In genomic region chr12:105671720-105672119, GRCh38 we compare ENCODE assay signal across 23 cellular contexts.
A peak's percentile ranks its signal among the peaks of the same experiment; 100 is the strongest.
DNase-seq lines count a peak whose midpoint lies in the region; ATAC-seq and TF ChIP-seq lines count a peak whose summit lies in the region.
"Had no signal": no experiment of that assay in that cellular context is flagged by ENCODE, and none has a peak within 500 bp of the region (broad histone marks: within the 10 kb centered on the region; RNA-seq: fewer than 3 reads in every experiment).

No MANE protein-coding gene starts in this region.

- H3K4ac ChIP-seq in H9 (ENCODE audit: low read depth, low read length), result no peak overlapping the region

- H3K4me3 ChIP-seq in AG04449 (ENCODE audit: low read depth, low read length), result no peak overlapping the region
- H3K4me3 ChIP-seq in esophagus muscularis mucosa, result no peak overlapping the region
- H3K4me3 ChIP-seq in prostate gland, result no peak overlapping the region
- no peak overlapping the region for H3K4me3 ChIP-seq in foreskin fibroblast (ENCODE audit: low read depth in 1 of 2, low read length in 2 of 2)
- no peak overlapping the region for H3K4me3 ChIP-seq in smooth muscle cell
- H3K4me3 ChIP-seq: adrenal gland, GM12878, spleen had no signal

- TF ChIP-seq CTCF in AG04449 (IDR thresholded peaks at IDR 0.05; ENCODE audit: insufficient read depth, low read length, missing control alignments), result no peak
- TF ChIP-seq CTCF in esophagus muscularis mucosa (IDR thresholded peaks at IDR 0.05), result no peak
- TF ChIP-seq CTCF in prostate gland (IDR thresholded peaks at IDR 0.05), result no peak
- TF ChIP-seq CTCF in foreskin fibroblast (IDR thresholded peaks at IDR 0.05; ENCODE audit: low read depth, low read length), result no peak
- TF ChIP-seq CTCF in H9 (conservative IDR thresholded peaks at IDR 0.05), result no peak
- TF ChIP-seq CTCF in smooth muscle cell (IDR thresholded peaks at IDR 0.05; ENCODE audit: borderline replicate concordance, insufficient read depth, poor library complexity, severe bottlenecking), result no peak

- no peaks in the 10 kb centered on the region; a peak in 1 of 7 replicates for H3K36me3 Mint-ChIP-seq in H9 (ENCODE audit: insufficient read depth in 1 of 3, low read depth in 3 of 3)
- H3K36me3 Mint-ChIP-seq: CD4-positive, CD25-positive, alpha-beta regulatory T cell had no signal

- peaks cover 0 to 2% of the 10 kb centered on the region in 2 experiments; a peak in 1 of 4 replicates for H3K4me1 Mint-ChIP-seq in H9
- H3K4me1 Mint-ChIP-seq: CD4-positive, CD25-positive, alpha-beta regulatory T cell had no signal

- intact Hi-C loops in esophagus muscularis mucosa (cut with DNase I) (no loop called here), prostate gland (cut with DNase I) (no loop called here)

- no peaks in the 10 kb centered on the region for H3K79me1 ChIP-seq in H9 (ENCODE audit: insufficient read depth, low read depth, low read length, poor library complexity, severe bottlenecking)

- no peak overlapping the region for H2BK120ac ChIP-seq in H9 (ENCODE audit: low read depth, low read length, poor library complexity, severe bottlenecking)

- no peak overlapping the region for H2BK15ac ChIP-seq in H9 (ENCODE audit: low read depth, low read length)

- no peak for TF ChIP-seq POLR2A in esophagus muscularis mucosa (IDR thresholded peaks at IDR 0.05; ENCODE audit: low read depth)
- TF ChIP-seq POLR2A in prostate gland (IDR thresholded peaks at IDR 0.05), result no peak

- no peak overlapping the region for H3K4me3 Mint-ChIP-seq in H9
- H3K4me3 Mint-ChIP-seq: CD4-positive, CD25-positive, alpha-beta regulatory T cell; dendritic cell treated with granulocyte-macrophage colony-stimulating factor and Interleukin-4, amounts not matched to agents 40 ng/mL and 50 ng/mL, for 4 days; T-helper 1 cell treated with Interleukin-12 subunit alpha and Interleukin-12 subunit beta and Interleukin-4 antibody, amounts not matched to agents 30 μg/mL and 1 μg/mL, for 36 hours had no signal

- H3K23me2 ChIP-seq in H9 (ENCODE audit: insufficient read length, low read depth, low read length, poor library complexity, severe bottlenecking), result no peaks in the 10 kb centered on the region

- H3K27me3 Mint-ChIP-seq in H9 (ENCODE audit: low read depth), result peaks cover 2% of the 10 kb centered on the region; the same call in 1 of the 2 replicates
- H3K27me3 Mint-ChIP-seq: CD4-positive, CD25-positive, alpha-beta regulatory T cell; dendritic cell treated with granulocyte-macrophage colony-stimulating factor and Interleukin-4, amounts not matched to agents 40 ng/mL and 50 ng/mL, for 4 days had no signal

- no peak overlapping the region for H3K27ac Mint-ChIP-seq in H9
- H3K27ac Mint-ChIP-seq: CD4-positive, CD25-positive, alpha-beta regulatory T cell; dendritic cell treated with granulocyte-macrophage colony-stimulating factor and Interleukin-4, amounts not matched to agents 40 ng/mL and 50 ng/mL, for 4 days; T-helper 1 cell treated with Interleukin-12 subunit alpha and Interleukin-12 subunit beta and Interleukin-4 antibody, amounts not matched to agents 30 μg/mL and 1 μg/mL, for 36 hours had no signal

- POLR2A ChIA-PET in AG04449 (lab: Yijun Ruan, JAX), result no interaction called here

- no peaks in the 10 kb centered on the region for H3F3A ChIP-seq in smooth muscle cell (ENCODE audit: low read depth)

- H3K4me1 ChIP-seq in esophagus muscularis mucosa, result peaks cover 23 to 44% (median 41%) of the 10 kb centered on the region in 4 donors
- peaks cover 4% of the 10 kb centered on the region for H3K4me1 ChIP-seq in prostate gland (replicated peaks)
- H3K4me1 ChIP-seq in H9 (ENCODE audit: insufficient read depth, low read length), result no peaks in the 10 kb centered on the region
- H3K4me1 ChIP-seq in smooth muscle cell (ENCODE audit: low read depth), result no peaks in the 10 kb centered on the region

- DNase-seq in AG04449 (ENCODE audit: low read depth, low spot score) (peak; percentile 88), GM04504 (ENCODE audit: low read depth) (peak; percentile 62), esophagus muscularis mucosa (ENCODE audit: extremely low spot score) (no peak), prostate gland (ENCODE audit: low spot score) (no peak), foreskin fibroblast (no peak), H9 (no peak), smooth muscle cell (lab: John Stamatoyannopoulos, UW; ENCODE audit: unreplicated experiment) (no peak)
- DNase-seq: activated CD4-positive, alpha-beta T cell treated with anti-CD3 and anti-CD28 coated beads, Interleukin-2, amount 50 U/mL, for 1 hour; activated effector memory CD4-positive, alpha-beta T cell treated with anti-CD3 and anti-CD28 coated beads, Interleukin-2, amount 50 U/mL, for 16 hours; CD4-positive, CD25-positive, alpha-beta regulatory T cell; MV-4-11; NCI-H1930; NCI-H2227 treated with DMSO at 0.1 percent for 48 hours; OCI-M1; spleen; stimulated activated CD4-positive, alpha-beta T cell treated with anti-CD3 and anti-CD28 coated beads, Interleukin-4, amount 100 ng/mL, for 4 hours had no signal

- no peak for TF ChIP-seq EP300 in esophagus muscularis mucosa (IDR thresholded peaks at IDR 0.05)

- H3K4me2 ChIP-seq in H9 (ENCODE audit: insufficient read depth, insufficient read length, low read length) (no peak overlapping the region), smooth muscle cell (no peak overlapping the region)
- H3K4me2 ChIP-seq: KMS-11 had no signal

- CTCF ChIA-PET in AG04449 (lab: Yijun Ruan, JAX), result interaction anchor here (0.7 to 1.6 kb wide), 3 partner anchors 34 to 552 kb away, joined by 3 to 5 read pairs (median 4); no protein-coding TSS in a partner anchor

- H3K23ac ChIP-seq in H9 (ENCODE audit: insufficient read length, low read depth, low read length), result no peak overlapping the region

- H3K56ac ChIP-seq in H9 (ENCODE audit: insufficient read length, low read depth, low read length), result no peak overlapping the region

- H3K14ac ChIP-seq in H9 (ENCODE audit: insufficient read depth, low read length), result no peak overlapping the region

- H4K91ac ChIP-seq in H9 (ENCODE audit: insufficient read length, low read depth, low read length), result no peak overlapping the region

- no peaks in the 10 kb centered on the region for H3K36me3 ChIP-seq in esophagus muscularis mucosa
- H3K36me3 ChIP-seq in prostate gland, result no peaks in the 10 kb centered on the region
- no peaks in the 10 kb centered on the region for H3K36me3 ChIP-seq in smooth muscle cell (ENCODE audit: low read depth)
- H3K36me3 ChIP-seq: adrenal gland, spleen had no signal

- WGBS in esophagus muscularis mucosa, result 75% methylated on average over 2 of the region's 2 CpGs
- 43% methylated on average over 2 of the region's 2 CpGs for WGBS in prostate gland
- no CpG with 5 or more reads among the region's 2 CpGs for WGBS in H9 (ENCODE audit: extremely low coverage, insufficient read length, low lambda C conversion rate)
- WGBS in smooth muscle cell (ENCODE audit: low lambda C conversion rate), result 85% methylated on average over 2 of the region's 2 CpGs

- no peaks in the 10 kb centered on the region; a peak in 1 of 5 replicates for H3K9me3 Mint-ChIP-seq in H9

- H3K79me2 ChIP-seq in H9 (ENCODE audit: insufficient read depth, low read length), result no peaks in the 10 kb centered on the region
- no peaks in the 10 kb centered on the region for H3K79me2 ChIP-seq in smooth muscle cell (ENCODE audit: low read depth)

- H2BK20ac ChIP-seq in H9 (ENCODE audit: low read depth, low read length, poor library complexity, severe bottlenecking), result no peak overlapping the region

- no peak overlapping the region for H4K8ac ChIP-seq in H9 (replicated peaks; ENCODE audit: insufficient read length, low read depth, low read length)

- H3K27me3 ChIP-seq in esophagus muscularis mucosa, result no peaks in the 10 kb centered on the region
- no peaks in the 10 kb centered on the region for H3K27me3 ChIP-seq in prostate gland (replicated peaks; ENCODE audit: insufficient read depth)
- H3K27me3 ChIP-seq in H9 (ENCODE audit: insufficient read depth, low read length), result no peaks in the 10 kb centered on the region
- no peaks in the 10 kb centered on the region for H3K27me3 ChIP-seq in smooth muscle cell (ENCODE audit: low read depth)
- H3K27me3 ChIP-seq: adrenal gland, spleen had no signal

- no peak for ATAC-seq in GM19328 (IDR thresholded peaks at IDR 0.05; ENCODE audit: unreplicated experiment)
- ATAC-seq: GM12878 had no signal

- H3K9ac ChIP-seq in H9 (ENCODE audit: extremely low read depth, insufficient read length, low read length), result no peak overlapping the region
- no peak overlapping the region for H3K9ac ChIP-seq in smooth muscle cell (ENCODE audit: low read depth)
- H3K9ac ChIP-seq: KMS-11 had no signal

- peak overlapping the region; percentile 51 to 73 (median 54) for H3K27ac ChIP-seq in esophagus muscularis mucosa (replicated peaks in 1 of 4)
- H3K27ac ChIP-seq in prostate gland, result peak overlapping the region; percentile 2 to 17
- no peak overlapping the region for H3K27ac ChIP-seq in H9 (ENCODE audit: insufficient read length, low read depth, low read length)
- no peak overlapping the region for H3K27ac ChIP-seq in smooth muscle cell (ENCODE audit: low read depth)
- H3K27ac ChIP-seq: KMS-11, VCaP had no signal

- H4K5ac ChIP-seq in H9 (ENCODE audit: insufficient read length, low read depth, low read length), result no peak overlapping the region

- no peaks in the 10 kb centered on the region for H3K9me3 ChIP-seq in esophagus muscularis mucosa
- no peaks in the 10 kb centered on the region for H3K9me3 ChIP-seq in prostate gland
- H3K9me3 ChIP-seq in H9 (ENCODE audit: control insufficient read depth, low read depth, low read length), result no peaks in the 10 kb centered on the region
- no peaks in the 10 kb centered on the region for H3K9me3 ChIP-seq in smooth muscle cell (replicated peaks; ENCODE audit: low read depth)
- H3K9me3 ChIP-seq: adrenal gland had no signal

- no peak overlapping the region for H2AK5ac ChIP-seq in H9 (ENCODE audit: insufficient read length, low read length)

- H3T11ph ChIP-seq in H9 (ENCODE audit: low read length), result no peak overlapping the region

- no peak overlapping the region for H2AFZ ChIP-seq in H9 (ENCODE audit: low read length)
- H2AFZ ChIP-seq in smooth muscle cell (ENCODE audit: low read depth), result no peak overlapping the region

- H4K20me1 ChIP-seq in H9 (ENCODE audit: control insufficient read depth, insufficient read depth, insufficient read length) (no peaks in the 10 kb centered on the region), smooth muscle cell (ENCODE audit: low read depth) (no peaks in the 10 kb centered on the region)

- H2BK5ac ChIP-seq in H9 (ENCODE audit: insufficient read length, low read length), result no peak overlapping the region

- no peak overlapping the region for H3K18ac ChIP-seq in H9 (ENCODE audit: insufficient read length, low read depth, low read length)

- H2BK12ac ChIP-seq in H9 (ENCODE audit: insufficient read length, low read depth, low read length), result no peak overlapping the region

Comparison
In these comparisons a context has a peak if more than half of its experiments do, and no peak if none do; other contexts are left out.
1. DNase-seq: peak in AG04449 (single experiment) and GM04504 (single experiment); none in esophagus muscularis mucosa (single experiment), prostate gland (single experiment), foreskin fibroblast (0 of 2), H9 (single experiment) and smooth muscle cell (single experiment).
2. H3K27ac ChIP-seq: peak in esophagus muscularis mucosa (4 of 4) and prostate gland (2 of 2); none in H9 (single experiment) and smooth muscle cell (single experiment).